In the genomic region with DNA sequence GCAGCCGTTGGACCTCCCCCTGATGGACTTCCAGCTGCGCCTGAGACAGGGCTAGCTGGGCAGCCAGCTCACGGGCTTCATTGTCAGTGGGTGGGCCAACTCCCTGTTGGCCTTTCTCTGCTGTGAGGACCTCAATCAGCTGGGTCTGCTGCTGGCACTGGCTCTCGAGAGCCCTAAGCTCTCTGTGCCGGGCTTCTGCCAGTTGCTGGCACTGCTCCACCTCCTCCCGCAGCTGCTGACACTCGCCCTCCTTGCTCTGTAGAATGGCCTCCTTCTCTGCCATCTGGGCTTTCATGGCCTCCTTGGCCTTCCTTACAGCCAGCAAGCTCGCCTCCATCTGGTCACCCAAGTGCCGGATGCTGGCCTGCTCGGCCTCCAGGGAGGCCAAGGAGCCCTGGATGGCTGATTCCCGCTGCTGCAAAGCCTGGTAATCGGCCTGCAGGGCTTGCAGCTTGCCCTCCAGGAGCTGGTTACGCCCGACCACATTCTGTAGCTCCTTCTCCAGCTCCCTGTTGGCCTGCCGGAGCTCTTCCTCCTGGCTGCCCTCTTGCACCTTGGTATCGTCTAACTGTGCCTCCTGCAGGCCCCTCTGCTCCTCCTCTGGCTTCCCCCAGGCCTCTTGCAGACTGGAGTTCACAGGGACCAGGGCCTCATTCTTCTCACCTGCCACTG, we compare ENCODE assay signal across 19 cellular contexts. TPM values are rescaled to one million over a fixed set of nuclear protein-coding genes. Genes with fewer than 3 reads are reported as not detected.
DNase-seq lines count a peak whose midpoint lies in the region; ATAC-seq and TF ChIP-seq lines count a peak whose summit lies in the region.
"Had no signal": no experiment of that assay in that cellular context is flagged by ENCODE, and none has a peak within 500 bp of the region (broad histone marks: within the 10 kb centered on the region; RNA-seq: fewer than 3 reads in every experiment).

No MANE protein-coding gene starts in this region.

- CTCF ChIA-PET in T-cell (lab: Charles Lee) = interaction anchor here in 1 of 2 donors (0.7 kb wide), 1 partner anchor 412 kb away, joined by 3 read pairs; no protein-coding TSS in a partner anchor

- no peak for TF ChIP-seq EP300 in sigmoid colon (IDR thresholded peaks at IDR 0.05)

- no peak overlapping the region for H3K4me3 ChIP-seq in left ventricle myocardium inferior
- H3K4me3 ChIP-seq in sigmoid colon = no peak overlapping the region
- H3K4me3 ChIP-seq: mucosa of descending colon, SK-N-MC had no signal

- H3K36me3 ChIP-seq in left ventricle myocardium inferior = peaks cover 100% of the 10 kb centered on the region
- peaks cover 39 to 85% (median 67%) of the 10 kb centered on the region in 4 donors for H3K36me3 ChIP-seq in sigmoid colon

- ATAC-seq in T-cell (replicated peaks in 1 of 4) = no peak
- ATAC-seq in left lobe of liver = no peak
- no peak for ATAC-seq in HG03565 (IDR thresholded peaks at IDR 0.05; ENCODE audit: unreplicated experiment)
- ATAC-seq in sciatic nerve = no peak
- ATAC-seq: mucosa of descending colon had no signal

- no peaks in the 10 kb centered on the region for H3K9me3 ChIP-seq in left ventricle myocardium inferior (replicated peaks)
- H3K9me3 ChIP-seq in sigmoid colon = no peaks in the 10 kb centered on the region
- H3K9me3 ChIP-seq: mucosa of descending colon had no signal

- peak; percentile 10 for DNase-seq in NCI-H2196 (lab: John Stamatoyannopoulos, UW; ENCODE audit: unreplicated experiment)
- no peak for DNase-seq in NCI-H2196 treated with DMSO at 0.1 percent for 48 hours (lab: John Stamatoyannopoulos, UW; ENCODE audit: unreplicated experiment)
- DNase-seq in T-cell = no peak
- DNase-seq in left ventricle myocardium inferior = no peak
- DNase-seq in sigmoid colon = no peak
- DNase-seq in left lobe of liver (ENCODE audit: low spot score) = no peak
- no peak for DNase-seq in sciatic nerve (ENCODE audit: low spot score)
- DNase-seq: 8988T; activated B cell treated with CpG ODN at 0.5 μM for 24 hours; COR-L47; effector CD4-positive, alpha-beta T cell; H7; immature natural killer cell; mucosa of descending colon; NCI-H2171 treated with DMSO at 0.1 percent for 48 hours; stimulated activated CD4-positive, alpha-beta T cell treated with anti-CD3 and anti-CD28 coated beads, Interleukin-4, amount 100 ng/mL, for 1 hour had no signal

- intact Hi-C loops in left ventricle myocardium inferior (cut with micrococcal nuclease) = no loop called here
- intact Hi-C loops in sigmoid colon (cut with DNase I) = no loop called here
- intact Hi-C loops in sciatic nerve (cut with DNase I) = no loop called here

- POLR2A ChIA-PET in T-cell (lab: Charles Lee) = no interaction called here

- TF ChIP-seq POLR2A in sigmoid colon (IDR thresholded peaks at IDR 0.05) = no peak

- H3K36me3 Mint-ChIP-seq in T-cell = peaks cover 76% of the 10 kb centered on the region

- no peaks in the 10 kb centered on the region for H3K9me3 Mint-ChIP-seq in T-cell
- H3K9me3 Mint-ChIP-seq: activated B cell treated with CpG ODN at 0.5 μM for 24 hours, immature natural killer cell had no signal

- no peaks in the 10 kb centered on the region for H3K27me3 Mint-ChIP-seq in T-cell
- H3K27me3 Mint-ChIP-seq: activated B cell treated with CpG ODN at 0.5 μM for 24 hours had no signal

- H3K27ac ChIP-seq in left ventricle myocardium inferior (replicated peaks) = peak overlapping the region; percentile 43
- peak overlapping the region in 3 of 4 donors; percentile 43 to 81 (median 56) for H3K27ac ChIP-seq in sigmoid colon
- H3K27ac ChIP-seq: SK-N-MC had no signal

- peak overlapping the region in 1 of 3 donors; percentile 19 for H3K4me3 Mint-ChIP-seq in T-cell
- H3K4me3 Mint-ChIP-seq: activated B cell treated with CpG ODN at 0.5 μM for 24 hours had no signal

- WGBS in sigmoid colon, 2 donors = 88 to 93% methylated on average over 16 of the region's 16 CpGs

- peaks cover 41% of the 10 kb centered on the region for H3K4me1 ChIP-seq in left ventricle myocardium inferior
- peaks cover 0 to 62% (median 31%) of the 10 kb centered on the region in 4 donors for H3K4me1 ChIP-seq in sigmoid colon

- peaks cover 42 to 80% (median 77%) of the 10 kb centered on the region in 3 donors for H3K4me1 Mint-ChIP-seq in T-cell

- peak overlapping the region; percentile 52 to 80 for H3K27ac Mint-ChIP-seq in T-cell
- H3K27ac Mint-ChIP-seq: activated B cell treated with CpG ODN at 0.5 μM for 24 hours had no signal

- TF ChIP-seq CTCF in left ventricle myocardium inferior (IDR thresholded peaks at IDR 0.05; ENCODE audit: borderline replicate concordance) (no peak), sigmoid colon (IDR thresholded peaks at IDR 0.05) (no peak)

- no peaks in the 10 kb centered on the region for H3K27me3 ChIP-seq in left ventricle myocardium inferior (ENCODE audit: low read depth)
- H3K27me3 ChIP-seq in sigmoid colon = no peaks in the 10 kb centered on the region

RNA-seq across cellular contexts. Expression of gene CXCR6, which starts 23.8 kb away (rescaled TPM):
- total RNA-seq in T-cell (10 to 100 TPM in 1 of 5 donors, 1 to 10 TPM in 4; 2.0 to 14.7 (median 3.7) TPM), left ventricle myocardium inferior (0.33 TPM), sigmoid colon (under 1 TPM in 3 of 4 donors, not detected in 1; 0.36 to 0.95 (median 0.49) TPM), left lobe of liver (not detected), sciatic nerve (0.49 TPM)
- polyA plus RNA-seq in sigmoid colon = 1 to 10 TPM in 1 of 3 donors, not detected in 2; 3.3 TPM
- total RNA-seq: activated B cell treated with CpG ODN at 0.5 μM for 24 hours, H7, renal cortical epithelial cell had no signal

RNA-seq across cellular contexts. Expression of gene FYCO1, which starts 28.5 kb away (rescaled TPM):
- total RNA-seq in T-cell = 10 to 100 TPM; 24.6 to 46.3 (median 35.0) TPM
- 121 TPM for total RNA-seq in left ventricle myocardium inferior
- 100 to 1,000 TPM in 1 of 4 donors, 10 to 100 TPM in 3; 72.1 to 115 (median 79.2) TPM for total RNA-seq in sigmoid colon
- polyA plus RNA-seq in sigmoid colon = 10 to 100 TPM in 1 of 3 donors, 1 to 10 TPM in 2; 8.4 to 15.0 (median 9.9) TPM
- 16.2 TPM for total RNA-seq in left lobe of liver
- 60.6 TPM for total RNA-seq in sciatic nerve
